1 cellular context compared by ENCODE assay signal in genomic region chr20:61065853-61066252, GRCh38.
TF ChIP-seq lines count a peak whose summit lies in the region.

No MANE protein-coding gene starts in this region.

TF ChIP-seq in GM23338, 12 proteins besides CTCF, POLR2A, EP300 and RAD21 (continued from another document):
- TF ChIP-seq REST (IDR thresholded peaks at IDR 0.05; ENCODE audit: unreplicated experiment) = no peak
- no peak for TF ChIP-seq ZNF462 (CRISPR knock-in tag; IDR thresholded peaks at IDR 0.05)
- TF ChIP-seq STAT1 (IDR thresholded peaks at IDR 0.05; ENCODE audit: unreplicated experiment) = no peak
- TF ChIP-seq EZH2 (IDR thresholded peaks at IDR 0.05; ENCODE audit: low read depth, unreplicated experiment) = no peak
